In genomic region chr4:161813889-161814288, GRCh38 we compare ENCODE assay signal across 26 cellular contexts.
DNase-seq lines count a peak whose midpoint lies in the region; ATAC-seq, FAIRE-seq and TF ChIP-seq lines count a peak whose summit lies in the region.
"Had no signal": no experiment of that assay in that cellular context is flagged by ENCODE, and none has a peak within 500 bp of the region (broad histone marks: within the 10 kb centered on the region; RNA-seq: fewer than 3 reads in every experiment).

No MANE protein-coding gene starts in this region.

- FAIRE-seq in endometrium (lab: Jason Lieb, UNC), result peak; percentile 4
- FAIRE-seq: A549, D721Med, GM18507, H54 had no signal

- peak overlapping the region; percentile 10 for H3K27ac Mint-ChIP-seq in activated naive CD4-positive, alpha-beta T cell treated with anti-CD3 and anti-CD28 coated beads, Interleukin-2, amount 50 U/mL, for 24 hours
- H3K27ac Mint-ChIP-seq in chondrocyte (ENCODE audit: unreplicated experiment), result no peak overlapping the region
- H3K27ac Mint-ChIP-seq: HFFc6 had no signal

- H3K27me3 Mint-ChIP-seq in activated naive CD4-positive, alpha-beta T cell treated with anti-CD3 and anti-CD28 coated beads, Interleukin-2, amount 50 U/mL, for 24 hours, result no peaks in the 10 kb centered on the region
- H3K27me3 Mint-ChIP-seq in chondrocyte (ENCODE audit: low read depth), result peaks cover 4% of the 10 kb centered on the region

- no peak for ATAC-seq in GM19397 (IDR thresholded peaks at IDR 0.05; ENCODE audit: unreplicated experiment)
- ATAC-seq in HG03457 (IDR thresholded peaks at IDR 0.05; ENCODE audit: unreplicated experiment), result no peak
- ATAC-seq: A549, PC-3 had no signal

- H3K9me3 Mint-ChIP-seq in activated naive CD4-positive, alpha-beta T cell treated with anti-CD3 and anti-CD28 coated beads, Interleukin-2, amount 50 U/mL, for 24 hours, result no peaks in the 10 kb centered on the region
- H3K9me3 Mint-ChIP-seq in chondrocyte (ENCODE audit: low read depth), result no peaks in the 10 kb centered on the region

- no peaks in the 10 kb centered on the region for H3K36me3 Mint-ChIP-seq in activated naive CD4-positive, alpha-beta T cell treated with anti-CD3 and anti-CD28 coated beads, Interleukin-2, amount 50 U/mL, for 24 hours
- no peaks in the 10 kb centered on the region for H3K36me3 Mint-ChIP-seq in chondrocyte (ENCODE audit: low read depth)

- H3K4me3 Mint-ChIP-seq in activated naive CD4-positive, alpha-beta T cell treated with anti-CD3 and anti-CD28 coated beads, Interleukin-2, amount 50 U/mL, for 24 hours, result no peak overlapping the region
- no peak overlapping the region for H3K4me3 Mint-ChIP-seq in chondrocyte (ENCODE audit: unreplicated experiment)
- H3K4me3 Mint-ChIP-seq: HFFc6 had no signal

- H3K4me1 Mint-ChIP-seq in activated naive CD4-positive, alpha-beta T cell treated with anti-CD3 and anti-CD28 coated beads, Interleukin-2, amount 50 U/mL, for 24 hours, result no peaks in the 10 kb centered on the region
- H3K4me1 Mint-ChIP-seq in chondrocyte (ENCODE audit: low read depth), result no peaks in the 10 kb centered on the region

- no peak for DNase-seq in activated naive CD4-positive, alpha-beta T cell (lab: John Stamatoyannopoulos, UW)
- DNase-seq in MV-4-11 (lab: John Stamatoyannopoulos, UW) (peak; percentile 12), chondrocyte (ENCODE audit: low spot score) (no peak)
- DNase-seq: BE2C, DMS53, GDM1, HFFc6, KBM-7, MM.1S, NCI-H1105, NCI-H1694, NCI-H2081, NCI-H2171, NCI-H345, NCI-H524, NCI-H774, PC-3, Right ventricle myocardium superior had no signal

- TF ChIP-seq CTCF in chondrocyte (IDR thresholded peaks at IDR 0.05), result no peak
